Comparison of ENCODE assay signal across 8 cellular contexts in the genomic region with DNA sequence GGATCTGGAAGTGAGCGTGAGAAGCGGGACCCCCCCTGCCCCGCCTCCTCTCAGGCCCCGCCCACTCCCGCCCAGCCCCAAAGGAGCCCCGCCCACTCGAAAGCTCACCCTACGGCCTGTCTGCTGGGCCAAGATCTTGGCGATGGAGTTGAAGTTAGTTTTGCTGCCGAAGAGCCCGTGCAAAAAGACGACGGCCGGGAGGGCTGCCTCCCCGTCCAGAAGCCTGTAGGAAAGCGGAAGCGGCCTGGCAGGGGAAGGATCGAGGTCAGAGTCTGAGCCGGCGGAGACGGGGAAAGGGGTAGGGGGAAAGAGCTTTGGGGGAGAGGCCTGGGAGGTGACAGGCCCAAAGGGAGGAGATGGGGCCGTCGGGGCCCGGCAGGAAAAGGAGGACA. TPM values are rescaled to one million over a fixed set of nuclear protein-coding genes. Genes with fewer than 3 reads are reported as not detected.
DNase-seq lines count a peak whose midpoint lies in the region; ATAC-seq lines count a peak whose summit lies in the region.

No MANE protein-coding gene starts in this region.

- peak; percentile 8 for ATAC-seq in GM21723 (IDR thresholded peaks at IDR 0.05; ENCODE audit: unreplicated experiment)

- H3K27ac ChIP-seq in mesendoderm (ENCODE audit: low read depth, low read length), result peak overlapping the region; percentile 56

- peaks cover 3% of the 10 kb centered on the region for H3K79me1 ChIP-seq in mesendoderm (ENCODE audit: low read length)

- no CpG with 5 or more reads among the region's 24 CpGs for WGBS in mesendoderm (ENCODE audit: extremely low coverage, insufficient coverage, low lambda C conversion rate)

- peak overlapping the region; percentile 73 for H2BK5ac ChIP-seq in mesendoderm (ENCODE audit: low read length)

- no peak overlapping the region for H3K4ac ChIP-seq in mesendoderm (ENCODE audit: low read depth, low read length)

- H2BK15ac ChIP-seq in mesendoderm (replicated peaks; ENCODE audit: low read depth), result no peak overlapping the region

- H4K8ac ChIP-seq in mesendoderm (ENCODE audit: low read depth, low read length), result no peak overlapping the region

- peak; percentile 58 for DNase-seq in COR-L47 (lab: John Stamatoyannopoulos, UW)
- peak; percentile 34 for DNase-seq in NCI-H2196 treated with DMSO at 0.1 percent for 48 hours (lab: John Stamatoyannopoulos, UW; ENCODE audit: unreplicated experiment)
- DNase-seq in activated CD8-positive, alpha-beta memory T cell treated with anti-CD3 and anti-CD28 coated beads, Interleukin-2, amount 50 U/mL, for 48 hours, result peak; percentile 84
- DNase-seq in mesendoderm, result peak; percentile 72
- DNase-seq in stimulated activated CD8-positive, alpha-beta memory T cell treated with anti-CD3 and anti-CD28 coated beads, Interleukin-4, amount 100 ng/mL, for 48 hours, result peak; percentile 78
- DNase-seq in SHP77 (lab: John Stamatoyannopoulos, UW), result no peak

- peak overlapping the region; percentile 96 for H3K56ac ChIP-seq in mesendoderm (ENCODE audit: low read length)

- no peak overlapping the region for H4K5ac ChIP-seq in mesendoderm (ENCODE audit: low read length)

- H3K79me2 ChIP-seq in mesendoderm (ENCODE audit: control insufficient read depth, insufficient read depth, low read length), result no peaks in the 10 kb centered on the region

- H3K4me2 ChIP-seq in mesendoderm (ENCODE audit: low read length), result peak overlapping the region; percentile 91

- H3K27me3 ChIP-seq in endocrine pancreas (ENCODE audit: control insufficient read depth, insufficient read depth, low read length) (no peaks in the 10 kb centered on the region), mesendoderm (ENCODE audit: insufficient read depth, low read length, poor library complexity) (no peaks in the 10 kb centered on the region)

- no peak overlapping the region for H3K4me3 ChIP-seq in endocrine pancreas (ENCODE audit: control insufficient read depth, insufficient read depth, low read length)
- peak overlapping the region; percentile 82 for H3K4me3 ChIP-seq in mesendoderm (ENCODE audit: low read length)

- H3K4me1 ChIP-seq in endocrine pancreas (ENCODE audit: control insufficient read depth, insufficient read depth, low read length) (no peaks in the 10 kb centered on the region), mesendoderm (ENCODE audit: control insufficient read depth, low read depth, low read length) (peaks cover 6% of the 10 kb centered on the region)

- H2AK5ac ChIP-seq in mesendoderm (ENCODE audit: low read length), result no peak overlapping the region

- H3K9ac ChIP-seq in endocrine pancreas (ENCODE audit: control insufficient read depth, insufficient read depth, low read length) (peak overlapping the region; percentile 73), mesendoderm (ENCODE audit: low read length) (peak overlapping the region; percentile 93)

- H2BK120ac ChIP-seq in mesendoderm (ENCODE audit: low read depth, low read length), result no peak overlapping the region

- no peak overlapping the region for H3K18ac ChIP-seq in mesendoderm (ENCODE audit: low read length)

- peak overlapping the region; percentile 80 for H3K23ac ChIP-seq in mesendoderm (ENCODE audit: low read length)

- H3K36me3 ChIP-seq in endocrine pancreas (ENCODE audit: control insufficient read depth, insufficient read depth, low read length) (no peaks in the 10 kb centered on the region), mesendoderm (ENCODE audit: control insufficient read depth, insufficient read depth, low read length) (no peaks in the 10 kb centered on the region)

- no peaks in the 10 kb centered on the region for H3K9me3 ChIP-seq in endocrine pancreas (ENCODE audit: control insufficient read depth, low read length)

RNA-seq across cellular contexts. Expression of a gene that starts 0.4 kb away (rescaled TPM):
- 9.8 TPM for polyA plus RNA-seq in mesendoderm (2013, experiment 1 of 2)
- 10.8 TPM for polyA plus RNA-seq in mesendoderm (2013, experiment 2 of 2)

RNA-seq across cellular contexts. Expression of a gene that starts 18.7 kb away (rescaled TPM):
- polyA plus RNA-seq in mesendoderm (2013, experiment 1 of 2), result 4.8 TPM
- 5.3 TPM for polyA plus RNA-seq in mesendoderm (2013, experiment 2 of 2)

RNA-seq across cellular contexts. Expression of a gene that starts 31.9 kb away (rescaled TPM):
- 1.6 TPM for polyA plus RNA-seq in mesendoderm (2013, experiment 1 of 2)
- 1.7 TPM for polyA plus RNA-seq in mesendoderm (2013, experiment 2 of 2)

RNA-seq across cellular contexts. Expression of a gene that starts 54.8 kb away (rescaled TPM):
- 149 TPM for polyA plus RNA-seq in mesendoderm (2013, experiment 1 of 2)
- polyA plus RNA-seq in mesendoderm (2013, experiment 2 of 2), result 149 TPM

RNA-seq across cellular contexts. Expression of a gene that starts 55.0 kb away (rescaled TPM):
- 7.6 TPM for polyA plus RNA-seq in mesendoderm (2013, experiment 1 of 2)
- 7.6 TPM for polyA plus RNA-seq in mesendoderm (2013, experiment 2 of 2)

Comparison
In these comparisons a context has a peak if more than half of its experiments do, and no peak if none do; other contexts are left out.
1. DNase-seq: peak in COR-L47 (single experiment), NCI-H2196 treated with DMSO at 0.1 percent for 48 hours (single experiment), activated CD8-positive, alpha-beta memory T cell treated with anti-CD3 and anti-CD28 coated beads, Interleukin-2, amount 50 U/mL, for 48 hours (single experiment), mesendoderm (single experiment) and stimulated activated CD8-positive, alpha-beta memory T cell treated with anti-CD3 and anti-CD28 coated beads, Interleukin-4, amount 100 ng/mL, for 48 hours (single experiment); none in SHP77 (0 of 2).